8 cellular contexts compared by ENCODE assay signal in genomic region chr12:46388427-46388992, GRCh38. TPM values are rescaled to one million over a fixed set of nuclear protein-coding genes. Genes with fewer than 3 reads are reported as not detected.
A peak's percentile ranks its signal among the peaks of the same experiment; 100 is the strongest.
DNase-seq lines count a peak whose midpoint lies in the region; ATAC-seq and TF ChIP-seq lines count a peak whose summit lies in the region.

No MANE protein-coding gene starts in this region.

- ATAC-seq in CD4-positive, alpha-beta T cell (ENCODE audit: poor library complexity), result no peak
- ATAC-seq in GM19395 (IDR thresholded peaks at IDR 0.05; ENCODE audit: unreplicated experiment) (peak; percentile 69), HG03342 (IDR thresholded peaks at IDR 0.05; ENCODE audit: unreplicated experiment) (peak; percentile 64), thoracic aorta (ENCODE audit: insufficient number of reproducible peaks, low FRiP score, low read depth) (no peak), sciatic nerve (no peak), omental fat pad (ENCODE audit: low FRiP score) (no peak)
- no peak for ATAC-seq in activated naive CD8-positive, alpha-beta T cell treated with anti-CD3 and anti-CD28 coated beads, Interleukin-2, amount 10 ng/mL, durations not matched to agents 7 days and 5 days (ENCODE audit: low read depth)

- H3K27ac Mint-ChIP-seq in CD4-positive, alpha-beta T cell, result peak overlapping the region; percentile 22
- H3K27ac Mint-ChIP-seq in activated naive CD8-positive, alpha-beta T cell treated with anti-CD3 and anti-CD28 coated beads, Interleukin-2, amount 10 ng/mL, durations not matched to agents 7 days and 5 days, result peak overlapping the region; percentile 66

- no peaks in the 10 kb centered on the region for H3K27me3 Mint-ChIP-seq in CD4-positive, alpha-beta T cell
- H3K27me3 Mint-ChIP-seq in activated naive CD8-positive, alpha-beta T cell treated with anti-CD3 and anti-CD28 coated beads, Interleukin-2, amount 10 ng/mL, durations not matched to agents 7 days and 5 days, result no peaks in the 10 kb centered on the region

- intact Hi-C loops in CD4-positive, alpha-beta T cell (cut with DNase I, micrococcal nuclease), result no loop called here
- intact Hi-C loops in sciatic nerve (cut with DNase I), result no loop called here

- no peak overlapping the region for H3K4me3 ChIP-seq in thoracic aorta

- H3K9me3 Mint-ChIP-seq in CD4-positive, alpha-beta T cell, result no peaks in the 10 kb centered on the region
- no peaks in the 10 kb centered on the region for H3K9me3 Mint-ChIP-seq in activated naive CD8-positive, alpha-beta T cell treated with anti-CD3 and anti-CD28 coated beads, Interleukin-2, amount 10 ng/mL, durations not matched to agents 7 days and 5 days

- CTCF ChIA-PET in CD4-positive, alpha-beta T cell (lab: Charles Lee), result no interaction called here

- H3K4me3 Mint-ChIP-seq in CD4-positive, alpha-beta T cell, result peak overlapping the region; percentile 62
- peak overlapping the region; percentile 64 for H3K4me3 Mint-ChIP-seq in activated naive CD8-positive, alpha-beta T cell treated with anti-CD3 and anti-CD28 coated beads, Interleukin-2, amount 10 ng/mL, durations not matched to agents 7 days and 5 days

- H3K4me1 ChIP-seq in thoracic aorta (ENCODE audit: control insufficient read depth in 1 of 2, low read depth in 2 of 2), result peaks cover 63 to 76% of the 10 kb centered on the region in 2 donors

- H3K27me3 ChIP-seq in CD4-positive, alpha-beta T cell (ENCODE audit: control insufficient read depth, insufficient read depth, low read length), result no peaks in the 10 kb centered on the region
- no peaks in the 10 kb centered on the region for H3K27me3 ChIP-seq in thoracic aorta (replicated peaks; ENCODE audit: insufficient read depth)

- POLR2A ChIA-PET in CD4-positive, alpha-beta T cell (lab: Charles Lee), result interaction anchor here (0.8 to 1.2 kb wide), 2 partner anchors 21 to 167 kb away, joined by 3 read pairs; no protein-coding TSS in a partner anchor
- POLR2A ChIA-PET in activated naive CD8-positive, alpha-beta T cell treated with anti-CD3 and anti-CD28 coated beads, Interleukin-2, amount 10 ng/mL, durations not matched to agents 7 days and 5 days (lab: Charles Lee), result interaction anchor here (2.1 kb wide), 1 partner anchor 129 kb away, joined by 6 read pairs; no protein-coding TSS in a partner anchor

- peaks cover 48% of the 10 kb centered on the region for H3K4me1 Mint-ChIP-seq in CD4-positive, alpha-beta T cell (ENCODE audit: low read depth)
- H3K4me1 Mint-ChIP-seq in activated naive CD8-positive, alpha-beta T cell treated with anti-CD3 and anti-CD28 coated beads, Interleukin-2, amount 10 ng/mL, durations not matched to agents 7 days and 5 days, result peaks cover 53% of the 10 kb centered on the region

- H3K36me3 ChIP-seq in thoracic aorta, result no peaks in the 10 kb centered on the region

- TF ChIP-seq CTCF in CD4-positive, alpha-beta T cell (IDR thresholded peaks at IDR 0.05), result no peak
- TF ChIP-seq CTCF in thoracic aorta (IDR thresholded peaks at IDR 0.05) (no peak), omental fat pad (IDR thresholded peaks at IDR 0.05) (no peak)

- H3K27ac ChIP-seq in CD4-positive, alpha-beta T cell (ENCODE audit: low read depth, low read length), result no peak overlapping the region
- H3K27ac ChIP-seq in thoracic aorta, result peak overlapping the region; percentile 79 to 96

- DNase-seq in CD4-positive, alpha-beta T cell, result no peak
- DNase-seq in activated naive CD8-positive, alpha-beta T cell treated with anti-CD3 and anti-CD28 coated beads, Interleukin-2, amount 10 ng/mL, durations not matched to agents 7 days and 5 days, result no peak
- DNase-seq in thoracic aorta (ENCODE audit: low spot score) (no peak), sciatic nerve (ENCODE audit: low spot score) (no peak), omental fat pad (ENCODE audit: low spot score) (no peak), OCI-M2 (lab: John Stamatoyannopoulos, UW; ENCODE audit: unreplicated experiment) (no peak)

- no peaks in the 10 kb centered on the region for H3K9me3 ChIP-seq in CD4-positive, alpha-beta T cell (ENCODE audit: control insufficient read depth, low read length)
- H3K9me3 ChIP-seq in thoracic aorta, result no peaks in the 10 kb centered on the region

- peaks cover 39% of the 10 kb centered on the region for H3K36me3 Mint-ChIP-seq in CD4-positive, alpha-beta T cell (ENCODE audit: low read depth)
- peaks cover 19% of the 10 kb centered on the region for H3K36me3 Mint-ChIP-seq in activated naive CD8-positive, alpha-beta T cell treated with anti-CD3 and anti-CD28 coated beads, Interleukin-2, amount 10 ng/mL, durations not matched to agents 7 days and 5 days

RNA-seq across cellular contexts. Expression of gene SLC38A2, which starts 15.9 kb away (rescaled TPM):
- total RNA-seq in CD4-positive, alpha-beta T cell, result 100 to 1,000 TPM; 213 to 222 TPM
- total RNA-seq in activated naive CD8-positive, alpha-beta T cell treated with anti-CD3 and anti-CD28 coated beads, Interleukin-2, amount 10 ng/mL, durations not matched to agents 7 days and 5 days, result 100 to 1,000 TPM; 227 to 253 TPM
- total RNA-seq in thoracic aorta (100 to 1,000 TPM; 334 to 384 TPM), sciatic nerve (285 TPM), omental fat pad (100 to 1,000 TPM; 379 to 669 (median 479) TPM)

Comparison
In these comparisons a context has a peak if more than half of its experiments do, and no peak if none do; other contexts are left out.
1. ATAC-seq: peak in GM19395 (single experiment) and HG03342 (single experiment); none in CD4-positive, alpha-beta T cell (single experiment), activated naive CD8-positive, alpha-beta T cell treated with anti-CD3 and anti-CD28 coated beads, Interleukin-2, amount 10 ng/mL, durations not matched to agents 7 days and 5 days (single experiment), thoracic aorta (single experiment), sciatic nerve (single experiment) and omental fat pad (single experiment).